Comparison of ENCODE assay signal across 7 cellular contexts in the genomic region with DNA sequence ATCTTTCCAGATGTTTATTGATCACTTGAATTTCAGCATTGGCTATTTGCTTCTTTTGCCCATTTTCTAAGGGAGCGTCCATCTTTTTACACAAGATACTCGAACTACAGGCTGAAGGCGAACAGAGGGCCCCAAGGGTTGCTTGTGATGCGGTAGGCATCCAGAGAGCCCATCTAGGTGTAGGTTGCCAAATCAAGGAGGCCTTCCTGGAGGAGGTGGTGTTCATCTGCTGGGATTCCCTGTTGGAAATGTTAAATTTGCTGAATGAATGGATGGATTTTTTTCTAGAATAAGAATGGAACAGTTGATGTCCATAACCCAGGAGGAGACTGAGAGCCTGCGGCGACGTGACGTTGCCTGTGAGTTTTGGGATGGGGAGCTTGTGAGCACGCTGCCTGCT.
"Had no signal": no experiment of that assay in that cellular context is flagged by ENCODE, and none has a peak within 500 bp of the region (broad histone marks: within the 10 kb centered on the region; RNA-seq: fewer than 3 reads in every experiment).

No MANE protein-coding gene starts in this region.

- ATAC-seq: GM23338 had no signal

- H3K4me3 ChIP-seq: GM23338 had no signal

- FAIRE-seq: H1, H54, HTR-8/SVneo had no signal

- H3K4me2 ChIP-seq: GM23338 had no signal

- DNase-seq: H9, HCEC 1CT, KG1 had no signal
